30 cellular contexts compared by ENCODE assay signal in genomic region chr17:55317284-55317683, GRCh38. TPM values are rescaled to one million over a fixed set of nuclear protein-coding genes. Genes with fewer than 3 reads are reported as not detected.
DNase-seq lines count a peak whose midpoint lies in the region; ATAC-seq, FAIRE-seq and TF ChIP-seq lines count a peak whose summit lies in the region.
"Had no signal": no experiment of that assay in that cellular context is flagged by ENCODE, and none has a peak within 500 bp of the region (broad histone marks: within the 10 kb centered on the region; RNA-seq: fewer than 3 reads in every experiment).

No MANE protein-coding gene starts in this region.

- H3K4me3 ChIP-seq in HepG2 (replicated peaks in 1 of 3; ENCODE audit: insufficient read depth in 1 of 3, low read depth in 2 of 3, low read length in 3 of 3): no peak overlapping the region
- H3K4me3 ChIP-seq in right lobe of liver: no peak overlapping the region
- no peak overlapping the region for H3K4me3 ChIP-seq in bronchial epithelial cell (ENCODE audit: low read depth, low read length)
- H3K4me3 ChIP-seq in trophoblast cell (ENCODE audit: low read depth, low read length): no peak overlapping the region
- H3K4me3 ChIP-seq: BLaER1, GM12878 had no signal

- H3K27ac Mint-ChIP-seq in activated T-helper 17 cell treated with anti-CD3 and anti-CD28 coated beads, Interleukin-2, amount 50 U/mL, for 72 hours: peak overlapping the region; percentile 26
- H3K27ac Mint-ChIP-seq: CD14-positive monocyte; CD4-positive, alpha-beta memory T cell; CD4-positive, CD25-positive, alpha-beta regulatory T cell; CD8-positive, alpha-beta memory T cell had no signal

- intact Hi-C loops in HepG2 (cut with micrococcal nuclease; ENCODE audit: unreplicated experiment): no loop called here
- intact Hi-C loops in right lobe of liver (cut with DNase I): no loop called here

- no peaks in the 10 kb centered on the region for H3K79me1 ChIP-seq in trophoblast cell (ENCODE audit: low read length)

- H3K4me2 ChIP-seq in HepG2 (ENCODE audit: low read depth, low read length) (no peak overlapping the region), trophoblast cell (ENCODE audit: low read length) (no peak overlapping the region)
- H3K4me2 ChIP-seq: BLaER1 had no signal

- no TSS peak for BruUV-seq in HepG2 (replicated peaks; lab: Mats Ljungman, UMichigan)

- no peak overlapping the region for H4K91ac ChIP-seq in trophoblast cell (ENCODE audit: low read depth, low read length)

- H3K4me1 Mint-ChIP-seq in activated T-helper 17 cell treated with anti-CD3 and anti-CD28 coated beads, Interleukin-2, amount 50 U/mL, for 72 hours: peaks cover 20% of the 10 kb centered on the region
- H3K4me1 Mint-ChIP-seq: CD14-positive monocyte; CD8-positive, alpha-beta memory T cell had no signal

- CTCF ChIA-PET in HepG2 (lab: Yijun Ruan, JAX; ENCODE audit: low intra/inter-chr PET ratio, low total read pairs): no interaction called here

- no peak for TF ChIP-seq RAD21 in HepG2 (CRISPR knock-in tag; IDR thresholded peaks at IDR 0.05)

- H3K14ac ChIP-seq in trophoblast cell (ENCODE audit: low read length): no peak overlapping the region

- H2AK5ac ChIP-seq in trophoblast cell (ENCODE audit: low read length): no peak overlapping the region

- no peak overlapping the region for H4K8ac ChIP-seq in trophoblast cell (ENCODE audit: low read depth, low read length)

- H3K4me1 ChIP-seq in HepG2 (ENCODE audit: insufficient read depth, low read length) (peaks cover 26% of the 10 kb centered on the region), right lobe of liver (no peaks in the 10 kb centered on the region), trophoblast cell (ENCODE audit: control insufficient read depth in 1 of 2, insufficient read depth in 2 of 2, low read length in 2 of 2) (peaks cover 0 to 3% of the 10 kb centered on the region in 2 experiments)
- H3K4me1 ChIP-seq: BE2C, BLaER1 had no signal

- H3K27ac ChIP-seq in HepG2 (ENCODE audit: extremely low read length, insufficient read depth, low read length): no peak overlapping the region
- H3K27ac ChIP-seq in right lobe of liver: no peak overlapping the region
- H3K27ac ChIP-seq in trophoblast cell (ENCODE audit: low read depth, low read length): no peak overlapping the region
- H3K27ac ChIP-seq: BLaER1 had no signal

- H4K12ac ChIP-seq in trophoblast cell (ENCODE audit: low read depth, low read length): no peak overlapping the region

- H3K79me2 ChIP-seq in HepG2 (ENCODE audit: insufficient read depth, low read length) (peaks cover 59% of the 10 kb centered on the region), trophoblast cell (ENCODE audit: control insufficient read depth, insufficient read depth, low read length, poor library complexity) (no peaks in the 10 kb centered on the region)

- H3K27me3 Mint-ChIP-seq in activated T-helper 17 cell treated with anti-CD3 and anti-CD28 coated beads, Interleukin-2, amount 50 U/mL, for 72 hours: no peaks in the 10 kb centered on the region
- H3K27me3 Mint-ChIP-seq: CD4-positive, alpha-beta memory T cell; CD4-positive, CD25-positive, alpha-beta regulatory T cell; CD8-positive, alpha-beta memory T cell had no signal

- TF ChIP-seq POLR2A in HepG2 (IDR thresholded peaks at IDR 0.05; ENCODE audit: insufficient read depth in 1 of 2, low read depth in 2 of 2, low read length in 2 of 2): peak in 1 of 2 experiments; percentile 42; a peak in 1 of 4 replicates
- no peak for TF ChIP-seq POLR2A in right lobe of liver (IDR thresholded peaks at IDR 0.05)

- H3K27me3 ChIP-seq in HepG2 (ENCODE audit: control insufficient read depth in 1 of 2, insufficient read depth in 2 of 2, low read length in 2 of 2): no peaks in the 10 kb centered on the region
- no peaks in the 10 kb centered on the region for H3K27me3 ChIP-seq in right lobe of liver
- no peaks in the 10 kb centered on the region for H3K27me3 ChIP-seq in bronchial epithelial cell (ENCODE audit: control insufficient read depth, insufficient read depth, low read length)
- H3K27me3 ChIP-seq in trophoblast cell (ENCODE audit: insufficient read depth, low read length): no peaks in the 10 kb centered on the region
- H3K27me3 ChIP-seq: BE2C, BLaER1 had no signal

- H2AFZ ChIP-seq in HepG2 (ENCODE audit: low read length) (no peak overlapping the region), trophoblast cell (ENCODE audit: insufficient read depth, low read length, poor library complexity) (no peak overlapping the region)

- H3K9ac ChIP-seq in HepG2 (ENCODE audit: insufficient read depth, low read depth, low read length): no peak overlapping the region
- H3K9ac ChIP-seq in trophoblast cell (ENCODE audit: low read length): no peak overlapping the region
- H3K9ac ChIP-seq: BLaER1 had no signal

- TF ChIP-seq EP300 in HepG2 (IDR thresholded peaks at IDR 0.05; ENCODE audit: low read depth in 2 of 2, low read length in 2 of 2): no peak
- TF ChIP-seq EP300 in HepG2 (CRISPR knock-in tag; IDR thresholded peaks at IDR 0.05; ENCODE audit: borderline replicate concordance): no peak

- H3K18ac ChIP-seq in trophoblast cell (ENCODE audit: low read length): no peak overlapping the region

- H3K4ac ChIP-seq in trophoblast cell (ENCODE audit: low read depth, low read length): no peak overlapping the region

- TF ChIP-seq CTCF in HepG2 (CRISPR knock-in tag; IDR thresholded peaks at IDR 0.05) (no peak), right lobe of liver (IDR thresholded peaks at IDR 0.05) (no peak), bronchial epithelial cell (IDR thresholded peaks at IDR 0.05; ENCODE audit: insufficient read depth, low read length, severe bottlenecking) (no peak)

- H2BK5ac ChIP-seq in trophoblast cell (ENCODE audit: low read depth, low read length, poor library complexity): no peak overlapping the region

- 97% methylated on average over 3 of the region's 3 CpGs for WGBS in HepG2 (ENCODE audit: low lambda C conversion rate)
- WGBS in right lobe of liver (ENCODE audit: insufficient coverage, low coverage, low lambda C conversion rate, missing lambda C conversion rate): 76% methylated on average over 3 of the region's 3 CpGs
- no CpG with 5 or more reads among the region's 3 CpGs for WGBS in trophoblast cell (ENCODE audit: extremely low coverage, insufficient coverage, insufficient read length)

- peaks cover 53 to 92% of the 10 kb centered on the region in 2 experiments for H3K36me3 ChIP-seq in HepG2 (replicated peaks in 1 of 2; ENCODE audit: control insufficient read depth in 1 of 2, insufficient read depth in 2 of 2, low read length in 2 of 2)
- peaks cover 0 to 85% (median 33%) of the 10 kb centered on the region in 4 donors for H3K36me3 ChIP-seq in right lobe of liver
- H3K36me3 ChIP-seq in bronchial epithelial cell (ENCODE audit: control insufficient read depth, insufficient read depth, low read length): no peaks in the 10 kb centered on the region
- H3K36me3 ChIP-seq in trophoblast cell (ENCODE audit: control insufficient read depth in 1 of 2, insufficient read depth in 2 of 2, low read length in 2 of 2): no peaks in the 10 kb centered on the region
- H3K36me3 ChIP-seq: BE2C, BLaER1 had no signal

- peak; percentile 51 for FAIRE-seq in HepG2 (lab: Jason Lieb, UNC)
- FAIRE-seq in bronchial epithelial cell (lab: Jason Lieb, UNC): peak; percentile 36
- FAIRE-seq: A204.1, GM12878, GM12892, GM18507 had no signal

- no peak overlapping the region for H2BK12ac ChIP-seq in trophoblast cell (ENCODE audit: low read length)

- POLR2A ChIA-PET in HepG2 (lab: Yijun Ruan, JAX): no interaction called here

- H3K4me3 Mint-ChIP-seq in activated T-helper 17 cell treated with anti-CD3 and anti-CD28 coated beads, Interleukin-2, amount 50 U/mL, for 72 hours: peak overlapping the region; percentile 26
- H3K4me3 Mint-ChIP-seq: CD14-positive monocyte; CD4-positive, alpha-beta memory T cell; CD4-positive, CD25-positive, alpha-beta regulatory T cell; CD8-positive, alpha-beta memory T cell had no signal

- no peak for DNase-seq in HepG2 (ENCODE audit: low spot score)
- DNase-seq in right lobe of liver: no peak
- DNase-seq in bronchial epithelial cell (ENCODE audit: low read depth): no peak
- peak; percentile 35 to 74 for DNase-seq in trophoblast cell
- DNase-seq in stimulated activated CD4-positive, alpha-beta T cell treated with anti-CD3 and anti-CD28 coated beads, Interleukin-4, amount 100 ng/mL, for 1 hour: no peak
- DNase-seq: 8988T; ACHN; BE2C; C1 segment of cervical spinal cord; CD4-positive, alpha-beta memory T cell; CD4-positive, CD25-positive, alpha-beta regulatory T cell; CD8-positive, alpha-beta memory T cell; COR-L47; DMS 273 treated with DMSO at 0.1 percent for 48 hours; DMS153; DMS53; DMS79; DND-41; EL; GDM1 had no signal

- peaks cover 62% of the 10 kb centered on the region for H3K36me3 Mint-ChIP-seq in activated T-helper 17 cell treated with anti-CD3 and anti-CD28 coated beads, Interleukin-2, amount 50 U/mL, for 72 hours (ENCODE audit: low read depth)
- H3K36me3 Mint-ChIP-seq: CD14-positive monocyte; CD4-positive, CD25-positive, alpha-beta regulatory T cell; CD8-positive, alpha-beta memory T cell had no signal

- peaks cover 85% of the 10 kb centered on the region for H4K20me1 ChIP-seq in HepG2 (ENCODE audit: insufficient read depth, low read length)
- H4K20me1 ChIP-seq: BLaER1 had no signal

- H2BK120ac ChIP-seq in trophoblast cell (ENCODE audit: insufficient read depth, low read length, poor library complexity): no peak overlapping the region

- in situ Hi-C loops in HepG2 (cut with HindIII; ENCODE audit: extremely low pct_ligation_motif_present, low pct_unique_long_range_greater_than_20kb): no loop called here

- H3K9me3 ChIP-seq in HepG2 (ENCODE audit: low read length) (no peaks in the 10 kb centered on the region), right lobe of liver (no peaks in the 10 kb centered on the region), trophoblast cell (ENCODE audit: insufficient read depth, low read depth, low read length) (no peaks in the 10 kb centered on the region)
- H3K9me3 ChIP-seq: BE2C, BLaER1 had no signal

- H3K23ac ChIP-seq in trophoblast cell (ENCODE audit: low read length): no peak overlapping the region

- H3K9me3 Mint-ChIP-seq in activated T-helper 17 cell treated with anti-CD3 and anti-CD28 coated beads, Interleukin-2, amount 50 U/mL, for 72 hours: no peaks in the 10 kb centered on the region
- H3K9me3 Mint-ChIP-seq: CD4-positive, alpha-beta memory T cell; CD4-positive, CD25-positive, alpha-beta regulatory T cell; CD8-positive, alpha-beta memory T cell had no signal

- no peak for ATAC-seq in HepG2
- no peak for ATAC-seq in right lobe of liver
- ATAC-seq in activated T-helper 17 cell treated with anti-CD3 and anti-CD28 coated beads, Interleukin-2, amount 50 U/mL, for 72 hours (replicated peaks): no peak
- ATAC-seq in GM21360 (IDR thresholded peaks at IDR 0.05; ENCODE audit: unreplicated experiment): no peak
- ATAC-seq in HG03097 (IDR thresholded peaks at IDR 0.05; ENCODE audit: low FRiP score, unreplicated experiment): no peak
- ATAC-seq: GM12878 had no signal

RNA-seq across cellular contexts. Expression of gene HLF, which starts 52.5 kb away (rescaled TPM):
- total RNA-seq in HepG2 (2016; rRNA removed; fragmentation: Illumina TruSeq; extraction: Trizol): 197 and 202 TPM in 2 replicates
- 34.5 and 39.5 TPM in 2 replicates for total RNA-seq in HepG2 (2016; cell fraction: cytosol; rRNA removed; fragmentation: Illumina TruSeq; extraction: Trizol; ENCODE audit: low read depth)
- total RNA-seq in HepG2 (2016; cell fraction: insoluble cytoplasmic fraction; rRNA removed; fragmentation: Illumina TruSeq; extraction: Trizol): 175 and 198 TPM in 2 replicates
- total RNA-seq in HepG2 (2016; cell fraction: membrane; rRNA removed; fragmentation: Illumina TruSeq; extraction: Trizol): 156 and 157 TPM in 2 replicates
- 187 and 216 TPM in 2 replicates for total RNA-seq in HepG2 (2016; cell fraction: nucleus; rRNA removed; fragmentation: Illumina TruSeq; extraction: Trizol)
- 346 and 353 TPM in 2 replicates for polyA plus RNA-seq in HepG2 (2011; rRNA removed)
- 266 and 275 TPM in 2 replicates for polyA plus RNA-seq in HepG2 (2011; cell fraction: cytosol; rRNA removed)
- 442 and 465 TPM in 2 replicates for polyA plus RNA-seq in HepG2 (2011; cell fraction: nucleus; rRNA removed)
- polyA plus RNA-seq in HepG2 (2012): 217 and 233 TPM in 2 replicates
- 21.4 and 26.2 TPM in 2 replicates for polyA plus RNA-seq in HepG2 (2016; cell fraction: cytosol; fragmentation: Illumina TruSeq; extraction: Trizol; ENCODE audit: low read depth)
- 217 and 237 TPM in 2 replicates for polyA plus RNA-seq in HepG2 (2016; cell fraction: insoluble cytoplasmic fraction; fragmentation: Illumina TruSeq; extraction: Trizol; ENCODE audit: low read depth)
- 106 and 107 TPM in 2 replicates for polyA plus RNA-seq in HepG2 (2016; cell fraction: membrane; fragmentation: Illumina TruSeq; extraction: Trizol; ENCODE audit: low read depth)
- 258 and 265 TPM in 2 replicates for polyA plus RNA-seq in HepG2 (2016; cell fraction: nucleus; fragmentation: Illumina TruSeq; extraction: Trizol; ENCODE audit: insufficient read depth, low read depth)
- polyA minus RNA-seq in HepG2 (2011; rRNA and poly(A)+ RNA removed; ENCODE audit: low replicate concordance): 1.0 and 1,188 TPM in 2 replicates
- 240 and 275 TPM in 2 replicates for polyA minus RNA-seq in HepG2 (2011; cell fraction: cytosol; rRNA and poly(A)+ RNA removed)
- 508 and 622 TPM in 2 replicates for polyA minus RNA-seq in HepG2 (2011; cell fraction: nucleus; rRNA and poly(A)+ RNA removed)
- total RNA-seq in right lobe of liver: 10 to 100 TPM; 16.4 to 96.9 (median 42.6) TPM
- total RNA-seq in activated T-helper 17 cell treated with anti-CD3 and anti-CD28 coated beads, Interleukin-2, amount 50 U/mL, for 72 hours: 10 to 100 TPM; 21.7 to 46.3 TPM
- 0.26 and 0.51 TPM in 2 replicates for total RNA-seq in bronchial epithelial cell
- polyA plus RNA-seq in trophoblast cell (2013): 0.01 and 0.03 TPM in 2 replicates
- polyA plus RNA-seq: AG04450, CD14-positive monocyte had no signal

Comparison
In these comparisons a context has a peak if more than half of its experiments do, and no peak if none do; other contexts are left out.
1. DNase-seq: peak in trophoblast cell (2 of 2); none in HepG2 (single experiment), right lobe of liver (0 of 3), bronchial epithelial cell (single experiment) and stimulated activated CD4-positive, alpha-beta T cell treated with anti-CD3 and anti-CD28 coated beads, Interleukin-4, amount 100 ng/mL, for 1 hour (single experiment).
2. RNA of gene HLF, which starts 52.5 kb away (total RNA-seq): 34.5 to 216 TPM in HepG2, 16.4 to 96.9 TPM in right lobe of liver and 21.7 to 46.3 TPM in activated T-helper 17 cell treated with anti-CD3 and anti-CD28 coated beads, Interleukin-2, amount 50 U/mL, for 72 hours; 0.26 to 0.51 TPM in bronchial epithelial cell; every median in the first group is over 10 times any median in the second.